ENCODE assay signal across 18 cellular contexts in genomic region chr1:27139980-27140379, GRCh38. TPM values are rescaled to one million over a fixed set of nuclear protein-coding genes. Genes with fewer than 3 reads are reported as not detected.
A peak's percentile ranks its signal among the peaks of the same experiment; 100 is the strongest.
DNase-seq lines count a peak whose midpoint lies in the region; ATAC-seq and TF ChIP-seq lines count a peak whose summit lies in the region.
"Had no signal": no experiment of that assay in that cellular context is flagged by ENCODE, and none has a peak within 500 bp of the region (broad histone marks: within the 10 kb centered on the region; RNA-seq: fewer than 3 reads in every experiment).

No MANE protein-coding gene starts in this region.

- H3F3A ChIP-seq in OCI-LY1 (ENCODE audit: insufficient read depth, low read length), result no peaks in the 10 kb centered on the region

- no peaks in the 10 kb centered on the region for H4K20me1 ChIP-seq in OCI-LY1 (ENCODE audit: insufficient read depth, low read length)

- TF ChIP-seq CTCF in OCI-LY1 (IDR thresholded peaks at IDR 0.05; ENCODE audit: low read length) (no peak), left lung (IDR thresholded peaks at IDR 0.05) (no peak), type B pancreatic cell (conservative IDR thresholded peaks at IDR 0.05) (no peak)

- H3K36me3 ChIP-seq in OCI-LY1 (ENCODE audit: insufficient read depth, low read length) (no peaks in the 10 kb centered on the region; the same call in 1 of the 2 replicates), left lung (no peaks in the 10 kb centered on the region)

- H3K9ac ChIP-seq in OCI-LY1 (ENCODE audit: low read length), result no peak overlapping the region

- peaks cover 3% of the 10 kb centered on the region for H3K36me3 Mint-ChIP-seq in activated naive CD8-positive, alpha-beta T cell
- H3K36me3 Mint-ChIP-seq in activated naive CD8-positive, alpha-beta T cell treated with anti-CD3 and anti-CD28 coated beads, Interleukin-2, amount 50 U/mL, for 24 hours (ENCODE audit: low read depth), result peaks cover 8% of the 10 kb centered on the region
- H3K36me3 Mint-ChIP-seq in type B pancreatic cell, result peaks cover under 1% of the 10 kb centered on the region

- H3K4me3 Mint-ChIP-seq in activated naive CD8-positive, alpha-beta T cell, result no peak overlapping the region
- no peak overlapping the region for H3K4me3 Mint-ChIP-seq in activated naive CD8-positive, alpha-beta T cell treated with anti-CD3 and anti-CD28 coated beads, Interleukin-2, amount 50 U/mL, for 24 hours
- no peak overlapping the region for H3K4me3 Mint-ChIP-seq in type B pancreatic cell
- H3K4me3 Mint-ChIP-seq: HFFc6, memory B cell had no signal

- no peak overlapping the region for H3K4me2 ChIP-seq in OCI-LY1 (ENCODE audit: low read length)

- H3K27me3 ChIP-seq in OCI-LY1 (ENCODE audit: insufficient read depth, low read length) (no peaks in the 10 kb centered on the region), left lung (no peaks in the 10 kb centered on the region)
- H3K27me3 ChIP-seq: spleen had no signal

- peaks cover 78% of the 10 kb centered on the region for H3K4me1 Mint-ChIP-seq in activated naive CD8-positive, alpha-beta T cell (ENCODE audit: low read depth)
- peaks cover 58% of the 10 kb centered on the region for H3K4me1 Mint-ChIP-seq in activated naive CD8-positive, alpha-beta T cell treated with anti-CD3 and anti-CD28 coated beads, Interleukin-2, amount 50 U/mL, for 24 hours
- H3K4me1 Mint-ChIP-seq in type B pancreatic cell (ENCODE audit: unreplicated experiment), result peaks cover 62% of the 10 kb centered on the region

- H3K27ac Mint-ChIP-seq in activated naive CD8-positive, alpha-beta T cell, result peak overlapping the region; percentile 19
- no peak overlapping the region for H3K27ac Mint-ChIP-seq in activated naive CD8-positive, alpha-beta T cell treated with anti-CD3 and anti-CD28 coated beads, Interleukin-2, amount 50 U/mL, for 24 hours
- H3K27ac Mint-ChIP-seq in type B pancreatic cell, result peak overlapping the region; percentile 17
- H3K27ac Mint-ChIP-seq: HFFc6, memory B cell had no signal

- H3K27ac ChIP-seq in OCI-LY1 (ENCODE audit: low read depth, low read length, poor library complexity, severe bottlenecking) (peak overlapping the region; percentile 55), left lung (no peak overlapping the region)

- no peak overlapping the region for H3K4me3 ChIP-seq in OCI-LY1 (ENCODE audit: low read depth, low read length, poor library complexity, severe bottlenecking)
- no peak overlapping the region for H3K4me3 ChIP-seq in left lung
- H3K4me3 ChIP-seq: spleen had no signal

- H3K9me3 ChIP-seq in OCI-LY1 (ENCODE audit: low read length) (no peaks in the 10 kb centered on the region), left lung (no peaks in the 10 kb centered on the region)
- H3K9me3 ChIP-seq: spleen had no signal

- no peaks in the 10 kb centered on the region for H3K9me3 Mint-ChIP-seq in activated naive CD8-positive, alpha-beta T cell (ENCODE audit: low read depth)
- no peaks in the 10 kb centered on the region for H3K9me3 Mint-ChIP-seq in activated naive CD8-positive, alpha-beta T cell treated with anti-CD3 and anti-CD28 coated beads, Interleukin-2, amount 50 U/mL, for 24 hours
- H3K9me3 Mint-ChIP-seq in type B pancreatic cell, result no peaks in the 10 kb centered on the region
- H3K9me3 Mint-ChIP-seq: HFFc6, memory B cell had no signal

- no peaks in the 10 kb centered on the region for H3K79me2 ChIP-seq in OCI-LY1 (ENCODE audit: insufficient read depth, low read length)

- no peak overlapping the region for H2AFZ ChIP-seq in OCI-LY1 (ENCODE audit: low read length)

- no peak for DNase-seq in activated naive CD8-positive, alpha-beta T cell treated with anti-CD3 and anti-CD28 coated beads, Interleukin-2, amount 50 U/mL, for 24 hours
- peak in 1 of 2 donors; percentile 63 for DNase-seq in left lung
- DNase-seq in type B pancreatic cell (ENCODE audit: extremely low spot score, unreplicated experiment), result no peak
- no peak for DNase-seq in SKM-1 treated with dmso at 0.1 percent for 144 hours (lab: John Stamatoyannopoulos, UW; ENCODE audit: unreplicated experiment)
- DNase-seq: activated CD4-positive, alpha-beta T cell treated with anti-CD3 and anti-CD28 coated beads, Interleukin-2, amount 50 U/mL, for 48 hours; activated T-cell treated with anti-CD3 and anti-CD28 coated beads, Interleukin-2, amount 50 U/mL, for 48 hours; foreskin melanocyte; HFFc6; hypothalamus; NCI-H1694; NCI-H69; SHP77 treated with DMSO at 0.1 percent for 48 hours; spleen had no signal

- H3K27me3 Mint-ChIP-seq in activated naive CD8-positive, alpha-beta T cell, result no peaks in the 10 kb centered on the region
- H3K27me3 Mint-ChIP-seq in activated naive CD8-positive, alpha-beta T cell treated with anti-CD3 and anti-CD28 coated beads, Interleukin-2, amount 50 U/mL, for 24 hours, result no peaks in the 10 kb centered on the region
- no peaks in the 10 kb centered on the region for H3K27me3 Mint-ChIP-seq in type B pancreatic cell
- H3K27me3 Mint-ChIP-seq: memory B cell had no signal

- intact Hi-C loops in left lung (cut with DNase I), result no loop called here

- H3K4me1 ChIP-seq in OCI-LY1 (ENCODE audit: insufficient read depth, low read length, severe bottlenecking) (peaks cover 74% of the 10 kb centered on the region), left lung (peaks cover 18 to 82% of the 10 kb centered on the region in 2 donors)

- ATAC-seq in activated naive CD8-positive, alpha-beta T cell treated with anti-CD3 and anti-CD28 coated beads, Interleukin-2, amount 50 U/mL, for 24 hours, result no peak
- ATAC-seq in left lung (peak; percentile 49), GM21737 (IDR thresholded peaks at IDR 0.05; ENCODE audit: unreplicated experiment) (no peak), GM19351 (IDR thresholded peaks at IDR 0.05; ENCODE audit: unreplicated experiment) (no peak)

- no peaks in the 10 kb centered on the region for H3K9me2 ChIP-seq in OCI-LY1 (ENCODE audit: low read depth, low read length)

RNA-seq across cellular contexts. Expression of gene SLC9A1, which starts 14.9 kb away (rescaled TPM):
- total RNA-seq in left lung, result 10 to 100 TPM; 47.1 to 63.8 TPM
- 28.8 and 41.9 TPM in 2 replicates for total RNA-seq in type B pancreatic cell (ENCODE audit: low replicate concordance)
